1 cellular context compared by ENCODE assay signal in genomic region chr2:159712194-159712928, GRCh38.
TF ChIP-seq lines count a peak whose summit lies in the region.

MARCHF7 (plus strand) TSS chr2:159712506; CDS start chr2:159729023, 16,517 bp downstream.

TF ChIP-seq in A549, 52 proteins besides CTCF, POLR2A, EP300 and RAD21 (continued from another document):
- TF ChIP-seq, protein P1, sequence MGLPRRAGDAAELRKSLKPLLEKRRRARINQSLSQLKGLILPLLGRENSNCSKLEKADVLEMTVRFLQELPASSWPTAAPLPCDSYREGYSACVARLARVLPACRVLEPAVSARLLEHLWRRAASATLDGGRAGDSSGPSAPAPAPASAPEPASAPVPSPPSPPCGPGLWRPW (IDR thresholded peaks at IDR 0.05), result no peak
- TF ChIP-seq MAZ (IDR thresholded peaks at IDR 0.05; ENCODE audit: borderline replicate concordance, low read depth, low read length) (peak; percentile 69), TFCP2L1 (CRISPR knock-in tag; IDR thresholded peaks at IDR 0.05) (peak; percentile 71; the same call in 1 of the 2 replicates), SREBF2 (IDR thresholded peaks at IDR 0.05) (no peak), BCL3 (IDR thresholded peaks at IDR 0.05) (peak; percentile 71; the same call in 1 of the 3 replicates)
- TF ChIP-seq, protein P2, sequence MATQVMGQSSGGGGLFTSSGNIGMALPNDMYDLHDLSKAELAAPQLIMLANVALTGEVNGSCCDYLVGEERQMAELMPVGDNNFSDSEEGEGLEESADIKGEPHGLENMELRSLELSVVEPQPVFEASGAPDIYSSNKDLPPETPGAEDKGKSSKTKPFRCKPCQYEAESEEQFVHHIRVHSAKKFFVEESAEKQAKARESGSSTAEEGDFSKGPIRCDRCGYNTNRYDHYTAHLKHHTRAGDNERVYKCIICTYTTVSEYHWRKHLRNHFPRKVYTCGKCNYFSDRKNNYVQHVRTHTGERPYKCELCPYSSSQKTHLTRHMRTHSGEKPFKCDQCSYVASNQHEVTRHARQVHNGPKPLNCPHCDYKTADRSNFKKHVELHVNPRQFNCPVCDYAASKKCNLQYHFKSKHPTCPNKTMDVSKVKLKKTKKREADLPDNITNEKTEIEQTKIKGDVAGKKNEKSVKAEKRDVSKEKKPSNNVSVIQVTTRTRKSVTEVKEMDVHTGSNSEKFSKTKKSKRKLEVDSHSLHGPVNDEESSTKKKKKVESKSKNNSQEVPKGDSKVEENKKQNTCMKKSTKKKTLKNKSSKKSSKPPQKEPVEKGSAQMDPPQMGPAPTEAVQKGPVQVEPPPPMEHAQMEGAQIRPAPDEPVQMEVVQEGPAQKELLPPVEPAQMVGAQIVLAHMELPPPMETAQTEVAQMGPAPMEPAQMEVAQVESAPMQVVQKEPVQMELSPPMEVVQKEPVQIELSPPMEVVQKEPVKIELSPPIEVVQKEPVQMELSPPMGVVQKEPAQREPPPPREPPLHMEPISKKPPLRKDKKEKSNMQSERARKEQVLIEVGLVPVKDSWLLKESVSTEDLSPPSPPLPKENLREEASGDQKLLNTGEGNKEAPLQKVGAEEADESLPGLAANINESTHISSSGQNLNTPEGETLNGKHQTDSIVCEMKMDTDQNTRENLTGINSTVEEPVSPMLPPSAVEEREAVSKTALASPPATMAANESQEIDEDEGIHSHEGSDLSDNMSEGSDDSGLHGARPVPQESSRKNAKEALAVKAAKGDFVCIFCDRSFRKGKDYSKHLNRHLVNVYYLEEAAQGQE (IDR thresholded peaks at IDR 0.05), result peak; percentile 100
- TF ChIP-seq, protein P3, sequence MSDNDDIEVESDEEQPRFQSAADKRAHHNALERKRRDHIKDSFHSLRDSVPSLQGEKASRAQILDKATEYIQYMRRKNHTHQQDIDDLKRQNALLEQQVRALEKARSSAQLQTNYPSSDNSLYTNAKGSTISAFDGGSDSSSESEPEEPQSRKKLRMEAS (IDR thresholded peaks at IDR 0.05), result peak; percentile 65
TF ChIP-seq in A549: peak in this region for 16.
